In genomic region chr9:81613002-81613750, GRCh38 we compare ENCODE assay signal across 11 cellular contexts.
A peak's percentile ranks its signal among the peaks of the same experiment; 100 is the strongest.
DNase-seq lines count a peak whose midpoint lies in the region; ATAC-seq and TF ChIP-seq lines count a peak whose summit lies in the region.
"Had no signal": no experiment of that assay in that cellular context is flagged by ENCODE, and none has a peak within 500 bp of the region (broad histone marks: within the 10 kb centered on the region; RNA-seq: fewer than 3 reads in every experiment).

No MANE protein-coding gene starts in this region.

- DNase-seq in AG10803 (ENCODE audit: low read depth) (peak; percentile 94), amniotic stem cell (lab: John Stamatoyannopoulos, UW) (peak; percentile 46), glutamatergic neuron (no peak), ovary (peak; percentile 67 to 83 (median 79)), SK-N-DZ (ENCODE audit: low spot score) (no peak), C1 segment of cervical spinal cord (lab: John Stamatoyannopoulos, UW) (no peak)
- no peak for DNase-seq in activated CD4-positive, alpha-beta T cell treated with anti-CD3 and anti-CD28 coated beads, Interleukin-2, amount 10 ng/mL, durations not matched to agents 24 days and 14 days
- DNase-seq: activated naive CD4-positive, alpha-beta T cell treated with Interleukin-2 at 50 U/mL for 16 hours; NCI-H510A had no signal

- H3K4me3 ChIP-seq in AG10803 (ENCODE audit: low read length) (peak overlapping the region; percentile 33), ovary (peak overlapping the region; percentile 5)

- intact Hi-C loops in ovary (cut with DNase I), result loop anchor here (10.0 kb wide), 3 partner anchors 52 to 72 kb away; partner anchors contain the start of gene TLE1 (in 2 of the 4)
- intact Hi-C loops in activated CD4-positive, alpha-beta T cell treated with anti-CD3 and anti-CD28 coated beads, Interleukin-2, amount 10 ng/mL, durations not matched to agents 24 days and 14 days (cut with micrococcal nuclease), result no loop called here

- peak overlapping the region; percentile 70 for H3K27ac Mint-ChIP-seq in glutamatergic neuron (ENCODE audit: unreplicated experiment)
- H3K27ac Mint-ChIP-seq in activated CD4-positive, alpha-beta T cell treated with anti-CD3 and anti-CD28 coated beads, Interleukin-2, amount 10 ng/mL, durations not matched to agents 24 days and 14 days, result no peak overlapping the region

- no peaks in the 10 kb centered on the region for H3K36me3 ChIP-seq in ovary

- WGBS in ovary, 3 donors, result 9 to 11% (median 9%) methylated on average over 21 of the region's 21 CpGs

- peaks cover 37% of the 10 kb centered on the region for H3K4me1 Mint-ChIP-seq in glutamatergic neuron (ENCODE audit: low read depth, unreplicated experiment)
- H3K4me1 Mint-ChIP-seq in activated CD4-positive, alpha-beta T cell treated with anti-CD3 and anti-CD28 coated beads, Interleukin-2, amount 10 ng/mL, durations not matched to agents 24 days and 14 days, result no peaks in the 10 kb centered on the region

- no peak for TF ChIP-seq CTCF in AG10803 (conservative IDR thresholded peaks at IDR 0.05; ENCODE audit: low read length)
- no peak for TF ChIP-seq CTCF in glutamatergic neuron (IDR thresholded peaks at IDR 0.05; ENCODE audit: partially characterized antibody, unreplicated experiment)
- no peak for TF ChIP-seq CTCF in ovary (IDR thresholded peaks at IDR 0.05)

- TF ChIP-seq EP300 in ovary (IDR thresholded peaks at IDR 0.05), result no peak

- peak; percentile 7 for TF ChIP-seq POLR2A in ovary (IDR thresholded peaks at IDR 0.05)

- H3K27me3 ChIP-seq in ovary, result no peaks in the 10 kb centered on the region

- H3K27ac ChIP-seq in ovary, result peak overlapping the region; percentile 5 to 74
- H3K27ac ChIP-seq: C4-2B had no signal

- no peaks in the 10 kb centered on the region for H3K4me1 ChIP-seq in ovary (ENCODE audit: insufficient read depth)

- H3K27me3 Mint-ChIP-seq in glutamatergic neuron (ENCODE audit: unreplicated experiment), result peaks cover 5% of the 10 kb centered on the region
- no peaks in the 10 kb centered on the region for H3K27me3 Mint-ChIP-seq in activated CD4-positive, alpha-beta T cell treated with anti-CD3 and anti-CD28 coated beads, Interleukin-2, amount 10 ng/mL, durations not matched to agents 24 days and 14 days

- H3K9me3 ChIP-seq in ovary, result no peaks in the 10 kb centered on the region

- ATAC-seq in GM21576 (IDR thresholded peaks at IDR 0.05; ENCODE audit: unreplicated experiment), result no peak

- peaks cover 13% of the 10 kb centered on the region for H3K9me3 Mint-ChIP-seq in glutamatergic neuron (ENCODE audit: unreplicated experiment)
- no peaks in the 10 kb centered on the region for H3K9me3 Mint-ChIP-seq in activated CD4-positive, alpha-beta T cell treated with anti-CD3 and anti-CD28 coated beads, Interleukin-2, amount 10 ng/mL, durations not matched to agents 24 days and 14 days

- no peak overlapping the region for H3K4me3 Mint-ChIP-seq in glutamatergic neuron (ENCODE audit: unreplicated experiment)
- no peak overlapping the region for H3K4me3 Mint-ChIP-seq in activated CD4-positive, alpha-beta T cell treated with anti-CD3 and anti-CD28 coated beads, Interleukin-2, amount 10 ng/mL, durations not matched to agents 24 days and 14 days

- H3K36me3 Mint-ChIP-seq in glutamatergic neuron (ENCODE audit: unreplicated experiment), result no peaks in the 10 kb centered on the region
- no peaks in the 10 kb centered on the region for H3K36me3 Mint-ChIP-seq in activated CD4-positive, alpha-beta T cell treated with anti-CD3 and anti-CD28 coated beads, Interleukin-2, amount 10 ng/mL, durations not matched to agents 24 days and 14 days (ENCODE audit: low read depth)

Comparison
In these comparisons a context has a peak if more than half of its experiments do, and no peak if none do; other contexts are left out.
1. DNase-seq: peak in AG10803 (single experiment), amniotic stem cell (single experiment) and ovary (5 of 5); none in glutamatergic neuron (single experiment), SK-N-DZ (single experiment), activated CD4-positive, alpha-beta T cell treated with anti-CD3 and anti-CD28 coated beads, Interleukin-2, amount 10 ng/mL, durations not matched to agents 24 days and 14 days (single experiment) and C1 segment of cervical spinal cord (0 of 14).